Comparison of ENCODE assay signal across 11 cellular contexts in genomic region chr9:15417626-15418025, GRCh38.
"Had no signal": no experiment of that assay in that cellular context is flagged by ENCODE, and none has a peak within 500 bp of the region (broad histone marks: within the 10 kb centered on the region; RNA-seq: fewer than 3 reads in every experiment).

No MANE protein-coding gene starts in this region.

- H3K27ac ChIP-seq: PC-9, SK-N-MC, VCaP had no signal

- H2AFZ ChIP-seq: PC-9 had no signal

- ATAC-seq: activated CD4-positive, alpha-beta T cell treated with anti-CD3 and anti-CD28 coated beads for 36 hours; activated T-helper 17 cell treated with anti-CD3 and anti-CD28 coated beads, Interleukin-2, amount 50 U/mL, for 72 hours had no signal

- H3K4me3 ChIP-seq: PC-9, SK-N-MC had no signal

- DNase-seq: activated gamma-delta T cell, cerebellar nuclear complex, Kasumi-1, NCI-H2107, NCI-H2171 treated with DMSO at 0.1 percent for 48 hours, NCI-H510A had no signal

- H3K4me2 ChIP-seq: PC-9 had no signal
